Comparison of ENCODE assay signal across 1 cellular context in genomic region chr10:15451137-15452094, GRCh38.
TF ChIP-seq lines count a peak whose summit lies in the region.

No MANE protein-coding gene starts in this region.

TF ChIP-seq in H1, 55 proteins besides CTCF, POLR2A, EP300 and RAD21 (continued from another document):
- TF ChIP-seq CHD7 (IDR thresholded peaks at IDR 0.05; ENCODE audit: insufficient replicate concordance, low read length) (no peak), SIRT6 (IDR thresholded peaks at IDR 0.05; ENCODE audit: low read length) (no peak), CREB1 (IDR thresholded peaks at IDR 0.05) (no peak), CHD2 (IDR thresholded peaks at IDR 0.05; ENCODE audit: low read length) (no peak)
